In genomic region chr4:110636231-110636676, GRCh38 we compare ENCODE assay signal across 11 cellular contexts. TPM values are rescaled to one million over a fixed set of nuclear protein-coding genes. Genes with fewer than 3 reads are reported as not detected.
A peak's percentile ranks its signal among the peaks of the same experiment; 100 is the strongest.
DNase-seq lines count a peak whose midpoint lies in the region; ATAC-seq and TF ChIP-seq lines count a peak whose summit lies in the region.
"Had no signal": no experiment of that assay in that cellular context is flagged by ENCODE, and none has a peak within 500 bp of the region (broad histone marks: within the 10 kb centered on the region; RNA-seq: fewer than 3 reads in every experiment).

No MANE protein-coding gene starts in this region.

- intact Hi-C loops in lower lobe of right lung (cut with DNase I) (no loop called here), posterior cingulate gyrus (cut with DNase I) (loop anchor here (10.0 kb wide), 2 partner anchors 1219 to 1399 kb away; no protein-coding TSS in a partner anchor)

- H3K4me1 ChIP-seq in lower lobe of right lung (peaks cover 26% of the 10 kb centered on the region), thoracic aorta (ENCODE audit: control insufficient read depth in 1 of 2, low read depth in 2 of 2) (peaks cover 20 to 27% of the 10 kb centered on the region in 2 donors)

- ATAC-seq in lower lobe of right lung (no peak), thoracic aorta (ENCODE audit: insufficient number of reproducible peaks, low FRiP score, low read depth) (no peak)

- H3K36me3 ChIP-seq in lower lobe of right lung (no peaks in the 10 kb centered on the region), thoracic aorta (no peaks in the 10 kb centered on the region)

- peaks cover 99% of the 10 kb centered on the region for H3K27me3 ChIP-seq in lower lobe of right lung (ENCODE audit: low read depth)
- peaks cover 29% of the 10 kb centered on the region for H3K27me3 ChIP-seq in thoracic aorta (replicated peaks; ENCODE audit: insufficient read depth)

- H3K27ac ChIP-seq in lower lobe of right lung (no peak overlapping the region), thoracic aorta (no peak overlapping the region)
- H3K27ac ChIP-seq: KMS-11 had no signal

- peak overlapping the region; percentile 23 for H3K4me3 ChIP-seq in lower lobe of right lung
- peak overlapping the region; percentile 64 for H3K4me3 ChIP-seq in thoracic aorta

- H3K9me3 ChIP-seq in lower lobe of right lung: no peaks in the 10 kb centered on the region
- H3K9me3 ChIP-seq in thoracic aorta: no peaks in the 10 kb centered on the region

- TF ChIP-seq CTCF in lower lobe of right lung (IDR thresholded peaks at IDR 0.05) (no peak), thoracic aorta (IDR thresholded peaks at IDR 0.05) (no peak)

- peak; percentile 27 for DNase-seq in NCI-H82 (lab: John Stamatoyannopoulos, UW)
- no peak for DNase-seq in NCI-H82 treated with DMSO at 0.1 percent for 48 hours (lab: John Stamatoyannopoulos, UW; ENCODE audit: unreplicated experiment)
- peak; percentile 50 for DNase-seq in amniotic epithelial cell (ENCODE audit: low read depth)
- no peak for DNase-seq in lower lobe of right lung
- no peak for DNase-seq in thoracic aorta (ENCODE audit: low spot score)
- no peak for DNase-seq in posterior cingulate gyrus
- DNase-seq in foreskin melanocyte: no peak
- DNase-seq in effector CD8-positive, alpha-beta T cell (lab: John Stamatoyannopoulos, UW): no peak
- DNase-seq: central memory CD4-positive, alpha-beta T cell; NCI-H446 treated with DMSO at 0.1 percent for 48 hours had no signal

RNA-seq across cellular contexts. Expression of gene PITX2, which starts 13.4 kb away (rescaled TPM):
- total RNA-seq in lower lobe of right lung (not detected), thoracic aorta (not detected)

Comparison
In these comparisons a context has a peak if more than half of its experiments do, and no peak if none do; other contexts are left out.
1. DNase-seq: peak in NCI-H82 (single experiment) and amniotic epithelial cell (single experiment); none in NCI-H82 treated with DMSO at 0.1 percent for 48 hours (single experiment), lower lobe of right lung (single experiment), thoracic aorta (single experiment), posterior cingulate gyrus (0 of 10), foreskin melanocyte (single experiment) and effector CD8-positive, alpha-beta T cell (single experiment).